Comparison of ENCODE assay signal across 15 cellular contexts in the genomic region with DNA sequence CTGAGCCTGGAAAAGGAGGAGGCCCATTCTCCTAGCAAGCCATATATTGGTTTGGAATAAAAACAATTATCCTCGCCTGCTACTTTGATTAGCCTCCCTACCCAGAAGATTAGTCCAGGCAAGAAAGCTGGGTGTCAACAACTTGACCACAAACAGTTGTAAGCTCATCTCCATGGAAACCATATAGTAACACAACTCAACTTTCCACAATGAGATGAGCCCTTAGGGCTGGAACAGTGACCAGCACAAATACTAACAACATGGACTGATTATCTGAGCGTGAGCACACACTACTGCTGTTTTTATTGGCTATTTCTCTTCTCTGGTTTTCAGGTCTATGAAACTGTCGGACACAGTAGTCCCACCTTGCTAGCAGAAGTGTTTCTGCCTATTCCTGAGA.
DNase-seq lines count a peak whose midpoint lies in the region; ATAC-seq lines count a peak whose summit lies in the region.
"Had no signal": no experiment of that assay in that cellular context is flagged by ENCODE, and none has a peak within 500 bp of the region (broad histone marks: within the 10 kb centered on the region; RNA-seq: fewer than 3 reads in every experiment).

No MANE protein-coding gene starts in this region.

- ATAC-seq in HG03354 (IDR thresholded peaks at IDR 0.05; ENCODE audit: poor library complexity, severe bottlenecking, unreplicated experiment) = peak; percentile 43
- no peak for ATAC-seq in HG03342 (IDR thresholded peaks at IDR 0.05; ENCODE audit: unreplicated experiment)
- ATAC-seq in T-helper 17 cell = no peak

- H3K56ac ChIP-seq in mesendoderm (ENCODE audit: low read length) = no peak overlapping the region

- H3K27me3 Mint-ChIP-seq in T-helper 17 cell = no peaks in the 10 kb centered on the region
- H3K27me3 Mint-ChIP-seq: B cell; CD4-positive, alpha-beta memory T cell had no signal

- peaks cover 13% of the 10 kb centered on the region for H3K4me1 Mint-ChIP-seq in T-helper 17 cell

- H2BK15ac ChIP-seq in mesendoderm (replicated peaks; ENCODE audit: low read depth) = no peak overlapping the region

- intact Hi-C loops in head of caudate nucleus (cut with DNase I) = no loop called here

- H3K27me3 ChIP-seq in mesendoderm (ENCODE audit: insufficient read depth, low read length, poor library complexity) = no peaks in the 10 kb centered on the region

- no peak overlapping the region for H4K8ac ChIP-seq in mesendoderm (ENCODE audit: low read depth, low read length)

- no peak overlapping the region for H3K4me3 Mint-ChIP-seq in T-helper 17 cell
- H3K4me3 Mint-ChIP-seq: B cell; CD4-positive, alpha-beta memory T cell; HFFc6 had no signal

- no peak overlapping the region for H4K5ac ChIP-seq in mesendoderm (ENCODE audit: low read length)

- H2BK5ac ChIP-seq in mesendoderm (ENCODE audit: low read length) = no peak overlapping the region

- H2AK5ac ChIP-seq in mesendoderm (ENCODE audit: low read length) = no peak overlapping the region

- H3K4ac ChIP-seq in mesendoderm (ENCODE audit: low read depth, low read length) = no peak overlapping the region

- H3K4me3 ChIP-seq in mesendoderm (ENCODE audit: low read length) = no peak overlapping the region

- H3K27ac ChIP-seq in mesendoderm (ENCODE audit: low read depth, low read length) = no peak overlapping the region
- H3K27ac ChIP-seq: C4-2B had no signal

- no peaks in the 10 kb centered on the region for H3K9me3 ChIP-seq in T-helper 17 cell (ENCODE audit: control insufficient read depth, low read length, poor library complexity, severe bottlenecking)

- no peak overlapping the region for H3K23ac ChIP-seq in mesendoderm (ENCODE audit: low read length)

- H3K27ac Mint-ChIP-seq in T-helper 17 cell = no peak overlapping the region
- H3K27ac Mint-ChIP-seq: B cell, HFFc6 had no signal

- no peak overlapping the region for H2BK120ac ChIP-seq in mesendoderm (ENCODE audit: low read depth, low read length)

- no peaks in the 10 kb centered on the region for H3K79me1 ChIP-seq in mesendoderm (ENCODE audit: low read length)

- peak; percentile 18 for DNase-seq in RPMI7951 (ENCODE audit: low read depth)
- peak; percentile 21 for DNase-seq in epidermal melanocyte (ENCODE audit: insufficient read length, low spot score)
- peak; percentile 23 for DNase-seq in mesendoderm
- no peak for DNase-seq in GF-D8 (lab: John Stamatoyannopoulos, UW)
- no peak for DNase-seq in T-helper 17 cell
- DNase-seq in head of caudate nucleus = no peak
- DNase-seq: ACHN; CD4-positive, alpha-beta memory T cell; DMS153; HCEC 1CT; HFFc6 had no signal

- H3K4me2 ChIP-seq in mesendoderm (ENCODE audit: low read length) = no peak overlapping the region

- peaks cover 6% of the 10 kb centered on the region for H3K36me3 Mint-ChIP-seq in T-helper 17 cell (ENCODE audit: low read depth)

- H3K36me3 ChIP-seq in mesendoderm (ENCODE audit: control insufficient read depth, insufficient read depth, low read length) = no peaks in the 10 kb centered on the region

- no peaks in the 10 kb centered on the region for H3K4me1 ChIP-seq in mesendoderm (ENCODE audit: control insufficient read depth, low read depth, low read length)

- no peak overlapping the region for H3K9ac ChIP-seq in mesendoderm (ENCODE audit: low read length)

- no peak overlapping the region for H3K18ac ChIP-seq in mesendoderm (ENCODE audit: low read length)

- WGBS in mesendoderm (ENCODE audit: extremely low coverage, insufficient coverage, low lambda C conversion rate) = no CpG with 5 or more reads among the region's 3 CpGs

- no peaks in the 10 kb centered on the region for H3K79me2 ChIP-seq in mesendoderm (ENCODE audit: control insufficient read depth, insufficient read depth, low read length)

Comparison
In these comparisons a context has a peak if more than half of its experiments do, and no peak if none do; other contexts are left out.
1. DNase-seq: peak in RPMI7951 (single experiment), epidermal melanocyte (single experiment) and mesendoderm (single experiment); none in GF-D8 (single experiment), T-helper 17 cell (0 of 3) and head of caudate nucleus (0 of 42).